ENCODE assay signal across 8 cellular contexts in the genomic region with DNA sequence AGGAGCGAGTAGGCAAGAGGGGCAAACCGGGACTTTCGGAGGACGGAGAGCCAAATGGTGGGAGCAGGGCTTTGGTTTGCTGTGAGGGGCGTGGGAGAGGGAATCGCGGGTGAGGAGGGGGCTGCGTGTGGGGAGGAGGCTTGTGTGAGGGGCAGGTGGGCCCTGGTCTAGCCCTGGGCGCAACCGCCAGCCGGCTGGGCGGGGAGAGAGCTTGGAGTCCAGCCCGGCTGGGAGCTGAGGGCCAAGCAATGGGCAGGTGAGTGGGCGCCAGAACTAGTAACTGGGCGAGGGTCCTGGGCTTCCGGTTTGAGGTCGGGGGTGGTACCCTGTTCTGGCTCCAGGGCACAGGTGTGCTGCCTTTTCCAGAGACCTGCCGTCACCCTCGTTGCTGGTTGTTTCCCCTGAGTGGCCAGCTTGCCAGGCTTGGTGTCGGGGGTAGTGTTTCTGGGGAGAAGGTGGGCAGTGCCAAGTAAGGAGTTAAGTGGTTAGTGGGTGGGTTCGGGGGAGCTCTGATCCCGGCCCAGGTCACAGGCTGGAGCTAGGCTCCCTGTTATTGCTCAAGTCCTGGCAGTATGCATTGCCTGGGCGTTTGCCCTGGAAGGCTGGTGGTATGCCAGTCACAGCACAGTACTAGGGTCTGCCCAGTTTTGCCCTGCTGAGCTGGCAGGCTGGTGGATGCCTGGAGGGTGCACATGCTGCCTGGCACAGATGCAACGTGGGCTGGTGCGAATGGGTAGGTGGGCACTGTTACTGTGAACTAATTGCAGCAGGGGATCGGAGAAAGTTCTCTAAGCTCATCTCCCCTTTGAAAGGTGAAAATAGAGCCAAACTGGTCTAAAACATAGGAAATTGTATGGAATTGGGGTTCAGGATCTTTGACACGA. TPM values are rescaled to one million over a fixed set of nuclear protein-coding genes. Genes with fewer than 3 reads are reported as not detected.
DNase-seq lines count a peak whose midpoint lies in the region; ATAC-seq, FAIRE-seq and TF ChIP-seq lines count a peak whose summit lies in the region.

No MANE protein-coding gene starts in this region.

- TF ChIP-seq CTCF in DND-41 (IDR thresholded peaks at IDR 0.05; ENCODE audit: borderline replicate concordance, extremely low read depth, low read length, poor library complexity, severe bottlenecking) (no peak), Loucy (conservative IDR thresholded peaks at IDR 0.05; ENCODE audit: low read length) (no peak), cardiac muscle cell (IDR thresholded peaks at IDR 0.05; ENCODE audit: low read depth, low read length) (no peak), pancreas (IDR thresholded peaks at IDR 0.05) (no peak)

- peaks cover 47% of the 10 kb centered on the region for H3K4me1 Mint-ChIP-seq in activated naive CD8-positive, alpha-beta T cell (ENCODE audit: low read depth)

- H3K27ac ChIP-seq in DND-41 (ENCODE audit: low read length) (peak overlapping the region; percentile 90), cardiac muscle cell (peak overlapping the region; percentile 78), pancreas (peak overlapping the region; percentile 79 to 99 (median 93))

- H3F3A ChIP-seq in Loucy (ENCODE audit: low read depth): no peaks in the 10 kb centered on the region

- H3K4me2 ChIP-seq in DND-41 (ENCODE audit: insufficient read depth, low read length): peak overlapping the region; percentile 89
- H3K4me2 ChIP-seq in Loucy (ENCODE audit: low read depth, low read length, poor library complexity, severe bottlenecking): peak overlapping the region; percentile 95

- H3K36me3 Mint-ChIP-seq in activated naive CD8-positive, alpha-beta T cell: no peaks in the 10 kb centered on the region

- peak overlapping the region; percentile 79 to 98 for H3K4me3 ChIP-seq in DND-41 (ENCODE audit: low read depth in 1 of 2, low read length in 2 of 2)
- H3K4me3 ChIP-seq in Loucy (ENCODE audit: low read length, poor library complexity, severe bottlenecking): peak overlapping the region; percentile 81
- peak overlapping the region; percentile 88 for H3K4me3 ChIP-seq in cardiac muscle cell
- H3K4me3 ChIP-seq in pancreas: peak overlapping the region; percentile 56 to 84 (median 70)

- WGBS in pancreas, 2 donors: 3% methylated on average over 27 of the region's 27 CpGs

- no peaks in the 10 kb centered on the region for H3K9me2 ChIP-seq in Loucy (replicated peaks; ENCODE audit: low read depth, low read length)

- H3K4me3 Mint-ChIP-seq in activated naive CD8-positive, alpha-beta T cell: peak overlapping the region; percentile 98

- no peaks in the 10 kb centered on the region for H3K9me3 Mint-ChIP-seq in activated naive CD8-positive, alpha-beta T cell (ENCODE audit: low read depth)

- TF ChIP-seq POLR2A in H54 (IDR thresholded peaks at IDR 0.05; ENCODE audit: low read depth, low read length): no peak

- H3K9ac ChIP-seq in DND-41 (ENCODE audit: low read depth, low read length): peak overlapping the region; percentile 70
- peak overlapping the region; percentile 84 for H3K9ac ChIP-seq in Loucy (ENCODE audit: low read depth, low read length, poor library complexity, severe bottlenecking)

- FAIRE-seq in pancreas (lab: Jason Lieb, UNC) (no peak), H54 (lab: Jason Lieb, UNC) (no peak)

- intact Hi-C loops in pancreas (cut with DNase I): no loop called here

- H2AFZ ChIP-seq in DND-41 (ENCODE audit: low read depth, low read length) (peak overlapping the region; percentile 99), Loucy (ENCODE audit: low read length) (peak overlapping the region; percentile 91)

- DNase-seq in DND-41: peak; percentile 31
- peak in 1 of 2 donors; percentile 38 for DNase-seq in cardiac muscle cell (ENCODE audit: low read depth in 1 of 2, low spot score in 1 of 2)
- DNase-seq in pancreas: peak; percentile 49 to 83 (median 72)
- DNase-seq in H54 (ENCODE audit: insufficient read length, low spot score): no peak

- H3K27ac Mint-ChIP-seq in activated naive CD8-positive, alpha-beta T cell: peak overlapping the region; percentile 96

- H3K9me3 ChIP-seq in DND-41 (ENCODE audit: insufficient read depth, low read length, severe bottlenecking) (no peaks in the 10 kb centered on the region), Loucy (ENCODE audit: insufficient read depth, low read depth, low read length) (no peaks in the 10 kb centered on the region), cardiac muscle cell (ENCODE audit: low read depth) (no peaks in the 10 kb centered on the region), pancreas (no peaks in the 10 kb centered on the region)

- no peaks in the 10 kb centered on the region for H3K36me3 ChIP-seq in DND-41 (ENCODE audit: insufficient read depth, low read length)
- H3K36me3 ChIP-seq in Loucy (ENCODE audit: insufficient read depth, low read length): no peaks in the 10 kb centered on the region
- no peaks in the 10 kb centered on the region for H3K36me3 ChIP-seq in cardiac muscle cell
- H3K36me3 ChIP-seq in pancreas: no peaks in the 10 kb centered on the region

- H3K27me3 Mint-ChIP-seq in activated naive CD8-positive, alpha-beta T cell: no peaks in the 10 kb centered on the region

- H4K20me1 ChIP-seq in DND-41 (ENCODE audit: insufficient read depth, low read length) (no peaks in the 10 kb centered on the region), Loucy (ENCODE audit: insufficient read depth, low read length, poor library complexity, severe bottlenecking) (no peaks in the 10 kb centered on the region)

- no peak for ATAC-seq in DND-41 (ENCODE audit: insufficient read depth, low read depth)
- ATAC-seq in pancreas: peak; percentile 41 to 61 (median 52)
- ATAC-seq in HG03442 (IDR thresholded peaks at IDR 0.05; ENCODE audit: unreplicated experiment): no peak
- no peak for ATAC-seq in GM21723 (IDR thresholded peaks at IDR 0.05; ENCODE audit: unreplicated experiment)

- H3K4me1 ChIP-seq in DND-41 (ENCODE audit: insufficient read depth, low read length): peaks cover 28% of the 10 kb centered on the region
- H3K4me1 ChIP-seq in Loucy (ENCODE audit: insufficient read depth, low read length, poor library complexity, severe bottlenecking): peaks cover 33% of the 10 kb centered on the region
- peaks cover 26% of the 10 kb centered on the region for H3K4me1 ChIP-seq in cardiac muscle cell (ENCODE audit: low read depth)
- peaks cover 12 to 28% (median 16%) of the 10 kb centered on the region in 3 donors for H3K4me1 ChIP-seq in pancreas

- H3K79me2 ChIP-seq in DND-41 (ENCODE audit: insufficient read depth, low read length): peaks cover 52% of the 10 kb centered on the region
- H3K79me2 ChIP-seq in Loucy (ENCODE audit: insufficient read depth, low read length): peaks cover 24% of the 10 kb centered on the region

- no peaks in the 10 kb centered on the region for H3K27me3 ChIP-seq in DND-41 (ENCODE audit: insufficient read depth, low read length, poor library complexity)
- no peaks in the 10 kb centered on the region for H3K27me3 ChIP-seq in Loucy (ENCODE audit: insufficient read depth, low read length, poor library complexity, severe bottlenecking)
- H3K27me3 ChIP-seq in cardiac muscle cell: no peaks in the 10 kb centered on the region
- H3K27me3 ChIP-seq in pancreas: no peaks in the 10 kb centered on the region

RNA-seq across cellular contexts. Expression of gene CIPC, which starts 0.7 kb away (rescaled TPM):
- total RNA-seq in cardiac muscle cell (31.3 and 35.3 TPM in 2 replicates), pancreas (10 to 100 TPM in 1 of 6 donors, 1 to 10 TPM in 5; 5.9 to 12.6 (median 8.0) TPM)
- polyA plus RNA-seq in cardiac muscle cell (16.4 and 16.5 TPM in 2 replicates), pancreas (1 to 10 TPM; 2.7 to 6.7 TPM)

RNA-seq across cellular contexts. Expression of gene ZDHHC22, which starts 42.9 kb away (rescaled TPM):
- total RNA-seq in cardiac muscle cell (0.12 and 0.25 TPM in 2 replicates), pancreas (under 1 TPM in 1 of 6 donors, not detected in 5; 0.04 TPM)
- polyA plus RNA-seq in cardiac muscle cell (0.10 TPM in 1 of 2 replicates, not detected in the other), pancreas (under 1 TPM; 0.04 to 0.19 TPM)

Comparison
In these comparisons a context has a peak if more than half of its experiments do, and no peak if none do; other contexts are left out.
1. ATAC-seq: peak in pancreas (4 of 4); none in DND-41 (single experiment), HG03442 (single experiment) and GM21723 (single experiment).
2. Peak in every context shown above with its lines, with median percentiles within 50 percentile points of each other: H3K27ac ChIP-seq and H3K4me3 ChIP-seq.